Comparison of ENCODE assay signal across 11 cellular contexts in the genomic region with DNA sequence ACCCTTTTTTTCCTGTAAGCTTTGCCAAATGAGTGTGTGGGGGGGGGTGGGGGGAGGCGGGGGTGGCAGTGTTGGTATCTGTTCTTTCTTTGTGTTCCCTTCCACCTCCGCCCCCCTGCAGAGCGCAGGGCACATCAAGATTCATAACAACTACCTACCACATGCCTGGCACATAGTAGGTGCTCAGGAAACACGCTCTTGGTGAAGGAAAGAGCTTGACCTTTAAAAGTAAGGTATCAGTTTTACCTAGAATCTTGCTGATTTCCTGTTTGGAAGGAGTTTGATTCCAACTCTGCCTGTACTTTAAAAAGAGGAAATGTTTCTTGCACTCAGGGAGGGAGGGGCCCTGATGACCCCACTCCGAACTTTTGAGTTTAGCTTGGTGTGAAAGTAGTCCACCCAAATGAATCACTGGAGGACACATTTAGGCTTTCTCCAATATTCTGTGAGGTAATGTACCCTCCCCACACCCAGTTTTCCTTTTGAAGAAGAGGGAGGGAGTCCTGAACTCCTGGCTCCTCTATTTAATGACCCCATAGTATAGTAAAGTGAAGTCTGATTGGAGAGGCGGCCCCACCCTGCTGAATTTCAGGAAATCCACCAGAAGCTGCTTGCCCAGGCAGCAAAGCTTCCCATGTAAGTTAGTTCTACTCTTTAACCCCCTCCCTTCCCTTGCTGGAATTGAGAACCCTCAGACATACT. TPM values are rescaled to one million over a fixed set of nuclear protein-coding genes. Genes with fewer than 3 reads are reported as not detected.
DNase-seq lines count a peak whose midpoint lies in the region; ATAC-seq, FAIRE-seq and TF ChIP-seq lines count a peak whose summit lies in the region.
"Had no signal": no experiment of that assay in that cellular context is flagged by ENCODE, and none has a peak within 500 bp of the region (broad histone marks: within the 10 kb centered on the region; RNA-seq: fewer than 3 reads in every experiment).

No MANE protein-coding gene starts in this region.

- H3K36me3 ChIP-seq in astrocyte (ENCODE audit: insufficient read depth, low read length) (no peaks in the 10 kb centered on the region), spleen (no peaks in the 10 kb centered on the region)
- H3K36me3 ChIP-seq: SJSA1 had no signal

- H3K56ac ChIP-seq in H9 (ENCODE audit: insufficient read length, low read depth, low read length): no peak overlapping the region

- H3K4ac ChIP-seq in H9 (ENCODE audit: low read depth, low read length): no peak overlapping the region

- H2AFZ ChIP-seq in H9 (ENCODE audit: low read length) (no peak overlapping the region), astrocyte (ENCODE audit: low read depth, low read length) (no peak overlapping the region)

- H4K5ac ChIP-seq in H9 (ENCODE audit: insufficient read length, low read depth, low read length): no peak overlapping the region

- peaks cover 7% of the 10 kb centered on the region for H3K23me2 ChIP-seq in H9 (ENCODE audit: insufficient read length, low read depth, low read length, poor library complexity, severe bottlenecking)

- no peaks in the 10 kb centered on the region for H3K79me1 ChIP-seq in H9 (ENCODE audit: insufficient read depth, low read depth, low read length, poor library complexity, severe bottlenecking)

- no peak overlapping the region for H2BK15ac ChIP-seq in H9 (ENCODE audit: low read depth, low read length)

- no peak overlapping the region for H3K14ac ChIP-seq in H9 (ENCODE audit: insufficient read depth, low read length)

- H3K23ac ChIP-seq in H9 (ENCODE audit: insufficient read length, low read depth, low read length): no peak overlapping the region

- DNase-seq in H9 (no peak), astrocyte (ENCODE audit: low read depth) (no peak), immature natural killer cell (no peak), spleen (no peak), hypothalamus (lab: John Stamatoyannopoulos, UW) (no peak), NCI-H2196 (lab: John Stamatoyannopoulos, UW; ENCODE audit: unreplicated experiment) (no peak), HT-29 (ENCODE audit: low spot score) (no peak)
- DNase-seq: NCI-H1417 treated with DMSO at 0.1 percent for 48 hours had no signal

- H3K27me3 ChIP-seq in H9 (ENCODE audit: insufficient read depth, low read length) (peaks cover 10% of the 10 kb centered on the region; the same call in 1 of the 2 replicates), astrocyte (ENCODE audit: insufficient read depth, low read length) (peaks cover 47% of the 10 kb centered on the region), spleen (replicated peaks in 1 of 7) (peaks cover 4 to 50% (median 21%) of the 10 kb centered on the region in 7 donors)

- FAIRE-seq in astrocyte (lab: Jason Lieb, UNC): no peak

- no peak overlapping the region for H3K27ac Mint-ChIP-seq in H9
- H3K27ac Mint-ChIP-seq in astrocyte (ENCODE audit: unreplicated experiment): no peak overlapping the region
- no peak overlapping the region for H3K27ac Mint-ChIP-seq in immature natural killer cell
- H3K27ac Mint-ChIP-seq: activated T-helper 1 cell treated with anti-CD3 and anti-CD28 coated beads, Interleukin-12 subunit alpha, Interleukin-12 subunit beta, Interleukin-2, Interleukin-4 antibody, amounts not matched to agents 30 ng/mL and 10 ng/mL and 1 ng/mL, durations not matched to agents 14 hours and 24 hours and 36 hours had no signal

- no peak overlapping the region for H2BK20ac ChIP-seq in H9 (ENCODE audit: low read depth, low read length, poor library complexity, severe bottlenecking)

- intact Hi-C loops in spleen (cut with DNase I; ENCODE audit: low total_unique reads): no loop called here

- peaks cover 0 to 25% (median 16%) of the 10 kb centered on the region in 3 experiments; a peak in 6 of 7 replicates for H3K36me3 Mint-ChIP-seq in H9 (ENCODE audit: insufficient read depth in 1 of 3, low read depth in 3 of 3)
- H3K36me3 Mint-ChIP-seq in astrocyte (ENCODE audit: low read depth, unreplicated experiment): no peaks in the 10 kb centered on the region
- peaks cover 0 to under 1% (median 0%) of the 10 kb centered on the region in 3 donors for H3K36me3 Mint-ChIP-seq in immature natural killer cell

- H3K4me3 Mint-ChIP-seq in H9 (peak overlapping the region; percentile 74 to 94), astrocyte (ENCODE audit: unreplicated experiment) (peak overlapping the region; percentile 54), immature natural killer cell (peak overlapping the region; percentile 30 to 61 (median 36))
- H3K4me3 Mint-ChIP-seq: activated T-helper 1 cell treated with anti-CD3 and anti-CD28 coated beads, Interleukin-12 subunit alpha, Interleukin-12 subunit beta, Interleukin-2, Interleukin-4 antibody, amounts not matched to agents 30 ng/mL and 10 ng/mL and 1 ng/mL, durations not matched to agents 14 hours and 24 hours and 36 hours had no signal

- no peak overlapping the region for H4K8ac ChIP-seq in H9 (replicated peaks; ENCODE audit: insufficient read length, low read depth, low read length)

- H2AK5ac ChIP-seq in H9 (ENCODE audit: insufficient read length, low read length): no peak overlapping the region

- no peak overlapping the region for H3K18ac ChIP-seq in H9 (ENCODE audit: insufficient read length, low read depth, low read length)

- peaks cover 50 to 52% of the 10 kb centered on the region in 2 experiments for H3K4me1 Mint-ChIP-seq in H9
- no peaks in the 10 kb centered on the region for H3K4me1 Mint-ChIP-seq in astrocyte (ENCODE audit: low read depth, unreplicated experiment)
- peaks cover 8 to 10% of the 10 kb centered on the region in 2 donors for H3K4me1 Mint-ChIP-seq in immature natural killer cell

- H3T11ph ChIP-seq in H9 (ENCODE audit: low read length): no peak overlapping the region

- TF ChIP-seq POLR2A in spleen (IDR thresholded peaks at IDR 0.05): no peak

- H3K9me3 Mint-ChIP-seq in H9 (no peaks in the 10 kb centered on the region; a peak in 1 of 5 replicates), astrocyte (ENCODE audit: unreplicated experiment) (peaks cover 3% of the 10 kb centered on the region), immature natural killer cell (peaks cover 0 to 2% (median 0%) of the 10 kb centered on the region in 6 donors)

- no peak overlapping the region for H2BK5ac ChIP-seq in H9 (ENCODE audit: insufficient read length, low read length)

- H3K27me3 Mint-ChIP-seq in H9 (ENCODE audit: low read depth) (peaks cover 29% of the 10 kb centered on the region), astrocyte (ENCODE audit: low read depth, unreplicated experiment) (peaks cover 48% of the 10 kb centered on the region), immature natural killer cell (ENCODE audit: low read depth in 3 of 3) (peaks cover 4 to 41% (median 16%) of the 10 kb centered on the region in 3 donors)

- no peak overlapping the region for H3K9ac ChIP-seq in H9 (ENCODE audit: extremely low read depth, insufficient read length, low read length)
- H3K9ac ChIP-seq in astrocyte (ENCODE audit: low read length): no peak overlapping the region

- no peak for ATAC-seq in HG02885 (IDR thresholded peaks at IDR 0.05; ENCODE audit: poor library complexity, unreplicated experiment)

- H4K91ac ChIP-seq in H9 (ENCODE audit: insufficient read length, low read depth, low read length): no peak overlapping the region

- H4K20me1 ChIP-seq in H9 (ENCODE audit: control insufficient read depth, insufficient read depth, insufficient read length): no peaks in the 10 kb centered on the region
- H4K20me1 ChIP-seq in astrocyte (ENCODE audit: insufficient read depth, low read length): no peaks in the 10 kb centered on the region

- H2BK12ac ChIP-seq in H9 (ENCODE audit: insufficient read length, low read depth, low read length): no peak overlapping the region

- TF ChIP-seq CTCF in H9 (conservative IDR thresholded peaks at IDR 0.05): no peak
- no peak for TF ChIP-seq CTCF in astrocyte (IDR thresholded peaks at IDR 0.05; ENCODE audit: insufficient read depth, low read depth, low read length)
- TF ChIP-seq CTCF in spleen (IDR thresholded peaks at IDR 0.05 in 8 of 11, conservative IDR thresholded peaks at IDR 0.05 in 3 of 11): no peak

- H3K4me3 ChIP-seq in astrocyte (ENCODE audit: insufficient read depth, low read depth, low read length): no peak overlapping the region
- H3K4me3 ChIP-seq in spleen: peak overlapping the region in 7 of 8 donors; percentile 31 to 74 (median 52)
- H3K4me3 ChIP-seq: SJSA1 had no signal

- H3K9me3 ChIP-seq in H9 (ENCODE audit: control insufficient read depth, low read depth, low read length): no peaks in the 10 kb centered on the region
- no peaks in the 10 kb centered on the region for H3K9me3 ChIP-seq in astrocyte (ENCODE audit: insufficient read depth, low read depth, low read length)
- peaks cover 0 to 3% (median 0%) of the 10 kb centered on the region in 8 donors for H3K9me3 ChIP-seq in spleen

- no CpG with 5 or more reads among the region's 6 CpGs for WGBS in H9 (ENCODE audit: extremely low coverage, insufficient read length, low lambda C conversion rate)
- 27 to 43% (median 36%) methylated on average over 6 of the region's 6 CpGs for WGBS in spleen, 5 donors

- H3K4me1 ChIP-seq in H9 (ENCODE audit: insufficient read depth, low read length): peaks cover 5% of the 10 kb centered on the region; the same call in 1 of the 2 replicates
- peaks cover 2% of the 10 kb centered on the region for H3K4me1 ChIP-seq in astrocyte (ENCODE audit: insufficient read depth, low read length)
- H3K4me1 ChIP-seq in spleen: peaks cover 14 to 59% (median 32%) of the 10 kb centered on the region in 6 donors

- H3K4me2 ChIP-seq in H9 (ENCODE audit: insufficient read depth, insufficient read length, low read length) (peak overlapping the region; percentile 37), astrocyte (ENCODE audit: low read length) (no peak overlapping the region)

- H3K79me2 ChIP-seq in H9 (ENCODE audit: insufficient read depth, low read length) (0 out of 2 replicates have a peak, but pooled peaks cover 1% of the 10 kb centered on the region), astrocyte (ENCODE audit: insufficient read depth, low read length) (no peaks in the 10 kb centered on the region)

- H2BK120ac ChIP-seq in H9 (ENCODE audit: low read depth, low read length, poor library complexity, severe bottlenecking): no peak overlapping the region

- H3K27ac ChIP-seq in H9 (ENCODE audit: insufficient read length, low read depth, low read length): no peak overlapping the region
- no peak overlapping the region for H3K27ac ChIP-seq in astrocyte (ENCODE audit: low read depth, low read length)
- peak overlapping the region in 7 of 8 donors; percentile 43 to 87 (median 76) for H3K27ac ChIP-seq in spleen
- H3K27ac ChIP-seq: SJSA1 had no signal

RNA-seq across cellular contexts. Expression of gene FAM20A, which starts 0.5 kb away (rescaled TPM):
- 33.5 and 34.4 TPM in 2 replicates for total RNA-seq in H9 (2021)
- total RNA-seq in astrocyte: 0.14 and 0.41 TPM in 2 replicates
- not detected for polyA plus RNA-seq in immature natural killer cell
- total RNA-seq in spleen: 10 to 100 TPM in 6 of 7 donors, 1 to 10 TPM in 1; 5.0 to 58.0 (median 26.0) TPM
- polyA plus RNA-seq in spleen: 10 to 100 TPM; 20.2 to 33.8 (median 26.3) TPM
- not detected in 2 replicates for total RNA-seq in HT-29 (2014; rRNA removed; shearing (Covaris generic))
- total RNA-seq: activated T-helper 1 cell treated with anti-CD3 and anti-CD28 coated beads, Interleukin-12 subunit alpha, Interleukin-12 subunit beta, Interleukin-2, Interleukin-4 antibody, amounts not matched to agents 30 ng/mL and 10 ng/mL and 1 ng/mL, durations not matched to agents 14 hours and 24 hours and 36 hours; SJSA1 had no signal

Comparison
In these comparisons a context has a peak if more than half of its experiments do, and no peak if none do; other contexts are left out.
1. H3K27ac ChIP-seq: peak in spleen (7 of 8); none in H9 (single experiment) and astrocyte (single experiment).
2. Peak in every context shown above with its lines, with median percentiles within 50 percentile points of each other: H3K4me3 Mint-ChIP-seq.